ENCODE assay signal across 8 cellular contexts in the genomic region with DNA sequence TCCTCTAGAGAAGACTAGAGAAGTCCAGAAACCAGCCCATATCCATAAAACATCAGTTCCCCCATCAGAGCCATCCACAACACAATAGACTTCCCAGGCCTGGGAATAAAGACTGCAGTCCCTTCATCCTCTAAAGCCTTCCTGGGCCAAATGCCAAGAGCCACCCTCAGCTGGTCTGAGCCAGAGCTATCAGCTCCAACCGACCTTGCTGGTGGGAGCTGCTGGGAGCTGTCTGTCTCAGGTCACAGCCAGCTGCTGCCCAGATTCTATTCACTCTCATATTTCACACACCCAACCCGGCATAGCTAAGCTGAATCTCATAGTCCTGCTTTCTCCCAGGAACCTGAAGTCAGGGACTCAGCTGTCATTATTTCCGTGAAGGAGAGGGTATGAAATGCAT. TPM values are rescaled to one million over a fixed set of nuclear protein-coding genes. Genes with fewer than 3 reads are reported as not detected.
DNase-seq lines count a peak whose midpoint lies in the region; ATAC-seq and TF ChIP-seq lines count a peak whose summit lies in the region.
"Had no signal": no experiment of that assay in that cellular context is flagged by ENCODE, and none has a peak within 500 bp of the region (broad histone marks: within the 10 kb centered on the region; RNA-seq: fewer than 3 reads in every experiment).

No MANE protein-coding gene starts in this region.

- peak; percentile 37 for DNase-seq in M059J (ENCODE audit: low read depth)
- DNase-seq in RWPE2 (ENCODE audit: low spot score) = no peak
- peak in 4 of 5 donors; percentile 65 to 84 (median 70) for DNase-seq in heart left ventricle
- DNase-seq in stomach = peak; percentile 57
- DNase-seq in 8988T = no peak
- DNase-seq in GM20000 (ENCODE audit: low spot score) = no peak
- DNase-seq in Calu3 = no peak

- TF ChIP-seq POLR2A in heart left ventricle (IDR thresholded peaks at IDR 0.05) = no peak
- no peak for TF ChIP-seq POLR2A in stomach (IDR thresholded peaks at IDR 0.05)

- H3K9me3 Mint-ChIP-seq in Calu3 (ENCODE audit: low read depth, unreplicated experiment) = no peaks in the 10 kb centered on the region
- H3K9me3 Mint-ChIP-seq: neural crest cell had no signal

- H3K4me3 Mint-ChIP-seq in Calu3 (ENCODE audit: low read depth, unreplicated experiment) = no peak overlapping the region
- H3K4me3 Mint-ChIP-seq: neural crest cell had no signal

- peaks cover 6% of the 10 kb centered on the region for H3K4me1 Mint-ChIP-seq in Calu3 (ENCODE audit: low read depth, unreplicated experiment)
- H3K4me1 Mint-ChIP-seq: neural crest cell had no signal

- H3K9me3 ChIP-seq in RWPE2 (ENCODE audit: severe bottlenecking) = no peaks in the 10 kb centered on the region
- no peaks in the 10 kb centered on the region for H3K9me3 ChIP-seq in heart left ventricle
- no peaks in the 10 kb centered on the region for H3K9me3 ChIP-seq in stomach

- intact Hi-C loops in heart left ventricle (cut with DNase I) = no loop called here
- intact Hi-C loops in stomach (cut with DNase I; ENCODE audit: low total_unique reads) = no loop called here
- intact Hi-C loops in Calu3 (cut with micrococcal nuclease; ENCODE audit: unreplicated experiment) = no loop called here

- peaks cover 8% of the 10 kb centered on the region for H3K27me3 Mint-ChIP-seq in Calu3 (ENCODE audit: unreplicated experiment)

- ATAC-seq in RWPE2 (ENCODE audit: low read depth) = peak; percentile 38; the same call in 1 of the 3 replicates
- ATAC-seq in heart left ventricle = peak; percentile 89 to 96 (median 92)

- no TSS peak for BruUV-seq in Calu3 (replicated peaks; lab: Mats Ljungman, UMichigan)

- no peak overlapping the region for H3K27ac Mint-ChIP-seq in Calu3 (ENCODE audit: unreplicated experiment)

- H3K27ac ChIP-seq in RWPE2 (ENCODE audit: poor library complexity, severe bottlenecking) (no peak overlapping the region), heart left ventricle (peak overlapping the region in 2 of 12 donors; percentile 29 to 58), stomach (no peak overlapping the region)

- no peaks in the 10 kb centered on the region for H3K4me1 ChIP-seq in RWPE2 (ENCODE audit: insufficient read depth, poor library complexity, severe bottlenecking)
- H3K4me1 ChIP-seq in heart left ventricle = peaks cover 0 to 5% (median 0%) of the 10 kb centered on the region in 12 donors
- H3K4me1 ChIP-seq in stomach = no peaks in the 10 kb centered on the region

- H3K36me3 ChIP-seq in RWPE2 (ENCODE audit: low read depth) (no peaks in the 10 kb centered on the region), heart left ventricle (peaks cover 0 to under 1% (median 0%) of the 10 kb centered on the region in 9 donors), stomach (no peaks in the 10 kb centered on the region)

- no peak for TF ChIP-seq EP300 in stomach (IDR thresholded peaks at IDR 0.05)

- TF ChIP-seq CTCF in RWPE2 (IDR thresholded peaks at IDR 0.05; ENCODE audit: poor library complexity, severe bottlenecking) (no peak), heart left ventricle (IDR thresholded peaks at IDR 0.05) (no peak), stomach (IDR thresholded peaks at IDR 0.05) (no peak), GM20000 (IDR thresholded peaks at IDR 0.05; ENCODE audit: extremely low read depth, missing control alignments) (no peak), Calu3 (IDR thresholded peaks at IDR 0.05; ENCODE audit: unreplicated experiment) (no peak)

- CTCF ChIA-PET in Calu3 (lab: Charles Lee) = interaction anchor here (0.6 kb wide), 1 partner anchor 260 kb away, joined by 3 read pairs; no protein-coding TSS in a partner anchor

- H3K36me3 Mint-ChIP-seq in Calu3 (ENCODE audit: insufficient read depth, unreplicated experiment) = no peaks in the 10 kb centered on the region

- H3K27me3 ChIP-seq in RWPE2 (ENCODE audit: insufficient read depth, poor library complexity, severe bottlenecking) = no peaks in the 10 kb centered on the region
- no peaks in the 10 kb centered on the region for H3K27me3 ChIP-seq in heart left ventricle
- H3K27me3 ChIP-seq in stomach = no peaks in the 10 kb centered on the region

- 22 to 39% (median 34%) methylated on average over 3 of the region's 3 CpGs for WGBS in heart left ventricle, 4 donors
- 33 to 41% (median 38%) methylated on average over 3 of the region's 3 CpGs for WGBS in stomach, 5 donors

- no peak overlapping the region for H3K4me3 ChIP-seq in RWPE2 (ENCODE audit: severe bottlenecking)
- no peak overlapping the region for H3K4me3 ChIP-seq in heart left ventricle
- no peak overlapping the region for H3K4me3 ChIP-seq in stomach

RNA-seq across cellular contexts. Expression of gene TFCP2, which starts 10.9 kb away (rescaled TPM):
- 4.9 and 6.8 TPM in 2 replicates for total RNA-seq in M059J (2014; rRNA removed; shearing (Covaris generic))
- total RNA-seq in heart left ventricle = 10 to 100 TPM; 10.8 to 28.8 (median 20.7) TPM
- 10 to 100 TPM in 1 of 2 donors, 1 to 10 TPM in 1; 8.3 to 18.5 TPM for polyA plus RNA-seq in heart left ventricle
- 10 to 100 TPM in 2 of 5 donors, 1 to 10 TPM in 3; 6.7 to 56.2 (median 8.2) TPM for total RNA-seq in stomach
- 10 to 100 TPM in 1 of 3 donors, 1 to 10 TPM in 2; 8.6 to 10.5 (median 9.8) TPM for polyA plus RNA-seq in stomach
- total RNA-seq in Calu3 (2022) = 19.3 and 19.6 TPM in 2 replicates

RNA-seq across cellular contexts. Expression of gene POU6F1, which starts 34.0 kb away (rescaled TPM):
- total RNA-seq in M059J (2014; rRNA removed; shearing (Covaris generic)) = 1.4 and 7.8 TPM in 2 replicates
- total RNA-seq in heart left ventricle (10 to 100 TPM in 1 of 9 donors, 1 to 10 TPM in 8; 4.6 to 14.0 (median 6.8) TPM), stomach (10 to 100 TPM in 3 of 5 donors, 1 to 10 TPM in 2; 5.9 to 16.8 (median 12.9) TPM), Calu3 (2022) (2.5 and 4.2 TPM in 2 replicates)
- polyA plus RNA-seq in heart left ventricle (1 to 10 TPM; 4.6 to 6.4 TPM), stomach (1 to 10 TPM; 3.8 to 5.7 (median 5.1) TPM)

RNA-seq across cellular contexts. Expression of gene DAZAP2, which starts 54.8 kb away (rescaled TPM):
- total RNA-seq in M059J (2014; rRNA removed; shearing (Covaris generic)) = 480 and 492 TPM in 2 replicates
- 100 to 1,000 TPM; 147 to 313 (median 192) TPM for total RNA-seq in heart left ventricle
- 100 to 1,000 TPM in 1 of 2 donors, 10 to 100 TPM in 1; 58.8 to 419 TPM for polyA plus RNA-seq in heart left ventricle
- 100 to 1,000 TPM in 3 of 5 donors, 10 to 100 TPM in 2; 37.4 to 149 (median 144) TPM for total RNA-seq in stomach
- polyA plus RNA-seq in stomach = 100 to 1,000 TPM; 141 to 547 (median 311) TPM
- 96.3 and 103 TPM in 2 replicates for total RNA-seq in Calu3 (2022)

Comparison
In these comparisons a context has a peak if more than half of its experiments do, and no peak if none do; other contexts are left out.
1. DNase-seq: peak in M059J (single experiment), heart left ventricle (4 of 5) and stomach (single experiment); none in RWPE2 (single experiment), 8988T (single experiment), GM20000 (single experiment) and Calu3 (single experiment).